ENCODE assay signal across 21 cellular contexts in genomic region chr16:58085584-58086251, GRCh38.
"Had no signal": no experiment of that assay in that cellular context is flagged by ENCODE, and none has a peak within 500 bp of the region (broad histone marks: within the 10 kb centered on the region; RNA-seq: fewer than 3 reads in every experiment).

No MANE protein-coding gene starts in this region.

- ATAC-seq: activated naive CD4-positive, alpha-beta T cell treated with anti-CD3 and anti-CD28 coated beads, Interleukin-2, amount 50 U/mL, for 72 hours; activated T-helper 17 cell treated with anti-CD3 and anti-CD28 coated beads, Interleukin-2, amount 50 U/mL, for 72 hours; gastroesophageal sphincter; left colon; mucosa of descending colon; stimulated activated naive CD8-positive, alpha-beta T cell treated with anti-CD3 and anti-CD28 coated beads, Interleukin-15, Interleukin-2, amounts not matched to agents 100 U/mL and 50 U/mL, for 24 hours had no signal

- H3K9me3 ChIP-seq: esophagus squamous epithelium, gastroesophageal sphincter, mucosa of descending colon, prostate gland, upper lobe of left lung had no signal

- H3K9me3 Mint-ChIP-seq: activated naive CD4-positive, alpha-beta T cell treated with anti-CD3 and anti-CD28 coated beads, Interleukin-2, amount 50 U/mL, for 72 hours; activated T-helper 17 cell treated with anti-CD3 and anti-CD28 coated beads, Interleukin-2, amount 50 U/mL, for 72 hours; brain; T-helper 1 cell treated with Interleukin-12 subunit alpha and Interleukin-12 subunit beta and Interleukin-4 antibody, amounts not matched to agents 30 μg/mL and 1 μg/mL, for 36 hours; WTC11 had no signal

- H3K27ac Mint-ChIP-seq: activated T-helper 17 cell treated with anti-CD3 and anti-CD28 coated beads, Interleukin-2, amount 50 U/mL, for 72 hours; T-helper 1 cell treated with Interleukin-12 subunit alpha and Interleukin-12 subunit beta and Interleukin-4 antibody, amounts not matched to agents 30 μg/mL and 1 μg/mL, for 36 hours; WTC11 had no signal

- H3K27ac ChIP-seq: esophagus squamous epithelium, gastroesophageal sphincter, prostate gland, upper lobe of left lung had no signal

- H3K36me3 ChIP-seq: esophagus squamous epithelium, gastroesophageal sphincter, prostate gland, upper lobe of left lung had no signal

- H3K4me3 Mint-ChIP-seq: activated T-helper 17 cell treated with anti-CD3 and anti-CD28 coated beads, Interleukin-2, amount 50 U/mL, for 72 hours; brain; T-helper 1 cell treated with Interleukin-12 subunit alpha and Interleukin-12 subunit beta and Interleukin-4 antibody, amounts not matched to agents 30 μg/mL and 1 μg/mL, for 36 hours; WTC11 had no signal

- H3K27me3 ChIP-seq: esophagus squamous epithelium, upper lobe of left lung had no signal

- FAIRE-seq: endothelial cell of umbilical vein, islet of Langerhans had no signal

- H3K4me1 ChIP-seq: esophagus squamous epithelium, gastroesophageal sphincter, prostate gland had no signal

- H3K27me3 Mint-ChIP-seq: brain had no signal

- H3K4me3 ChIP-seq: esophagus squamous epithelium, gastroesophageal sphincter, mucosa of descending colon, prostate gland, upper lobe of left lung had no signal

- H3K36me3 Mint-ChIP-seq: activated naive CD4-positive, alpha-beta T cell treated with anti-CD3 and anti-CD28 coated beads, Interleukin-2, amount 50 U/mL, for 72 hours; brain; WTC11 had no signal

- DNase-seq: activated T-cell treated with anti-CD3 and anti-CD28 coated beads, Interleukin-2, amount 50 U/mL, for 1 hour; caudate nucleus; dermis blood vessel endothelial cell; effector CD8-positive, alpha-beta T cell; esophagus squamous epithelium; left colon; mesenchymal stem cell; mucosa of descending colon; stimulated activated CD4-positive, alpha-beta T cell treated with anti-CD3 and anti-CD28 coated beads, Interleukin-4, amount 100 ng/mL, for 24 hours; stimulated activated naive CD8-positive, alpha-beta T cell treated with anti-CD3 and anti-CD28 coated beads, Interleukin-15, Interleukin-2, amounts not matched to agents 100 U/mL and 50 U/mL, for 24 hours; T1000; upper lobe of left lung had no signal

- H3K4me1 Mint-ChIP-seq: activated T-helper 17 cell treated with anti-CD3 and anti-CD28 coated beads, Interleukin-2, amount 50 U/mL, for 72 hours had no signal
